7 cellular contexts compared by ENCODE assay signal in the genomic region with DNA sequence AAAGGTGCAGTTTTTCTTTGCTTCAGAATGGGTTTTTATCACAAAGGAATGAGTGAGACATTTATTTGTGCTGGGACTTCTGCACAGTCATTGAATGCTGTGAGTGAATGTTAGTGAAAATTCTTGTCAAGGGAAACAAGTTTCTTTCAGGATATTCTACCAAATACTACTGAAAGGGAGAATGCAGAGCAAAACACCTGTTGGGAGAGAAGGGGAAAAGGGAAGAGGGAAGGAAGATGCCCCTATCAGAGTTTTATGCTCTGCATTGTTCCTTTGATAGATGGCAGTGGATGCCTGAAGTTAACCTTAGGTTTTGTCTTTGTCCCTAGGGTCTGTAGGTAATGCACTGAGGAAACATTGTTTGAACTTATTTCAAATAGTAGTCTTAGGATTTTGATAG.
DNase-seq lines count a peak whose midpoint lies in the region; ATAC-seq lines count a peak whose summit lies in the region.
"Had no signal": no experiment of that assay in that cellular context is flagged by ENCODE, and none has a peak within 500 bp of the region (broad histone marks: within the 10 kb centered on the region; RNA-seq: fewer than 3 reads in every experiment).

No MANE protein-coding gene starts in this region.

- intact Hi-C loops in dendritic cell treated with granulocyte-macrophage colony-stimulating factor and Interleukin-4, amounts not matched to agents 40 ng/mL and 50 ng/mL, for 4 days (cut with micrococcal nuclease) = loop anchor here (5.0 kb wide), 1 partner anchor 45 kb away; the partner anchor contains the start of gene DHRS11

- no peak for ATAC-seq in stimulated activated naive B cell treated with anti-CD40 and anti-IgM and Interleukin-4, amounts not matched to agents 10 μg/mL and 1 μg/mL and 100 μg/mL, for 72 hours (replicated peaks)

- peaks cover 65% of the 10 kb centered on the region for H3K4me1 Mint-ChIP-seq in activated T-cell treated with anti-CD3 and anti-CD28 coated beads, Interleukin-2, amount 50 U/mL, for 24 hours (ENCODE audit: low read depth)
- H3K4me1 Mint-ChIP-seq in dendritic cell treated with granulocyte-macrophage colony-stimulating factor and Interleukin-4, amounts not matched to agents 40 ng/mL and 50 ng/mL, for 4 days (ENCODE audit: low read depth) = peaks cover 29% of the 10 kb centered on the region
- peaks cover 14 to 35% of the 10 kb centered on the region in 2 donors for H3K4me1 Mint-ChIP-seq in stimulated activated naive B cell treated with anti-CD40 and anti-IgM and Interleukin-4, amounts not matched to agents 10 μg/mL and 1 μg/mL and 100 μg/mL, for 72 hours

- DNase-seq in activated T-cell treated with anti-CD3 and anti-CD28 coated beads, Interleukin-2, amount 50 U/mL, for 24 hours = no peak
- no peak for DNase-seq in activated T-cell treated with anti-CD3 and anti-CD28 coated beads, Interleukin-2, amount 50 U/mL, for 48 hours
- DNase-seq in stimulated activated naive B cell treated with anti-CD40 and anti-IgM and Interleukin-4, amounts not matched to agents 10 μg/mL and 1 μg/mL and 100 μg/mL, for 72 hours = no peak
- DNase-seq in NCI-H524 (lab: John Stamatoyannopoulos, UW) (no peak), kidney tubule cell (ENCODE audit: low spot score) (no peak)
- DNase-seq: NCI-H526 treated with DMSO at 0.1 percent for 48 hours had no signal

- peak overlapping the region; percentile 95 for H3K27ac Mint-ChIP-seq in activated T-cell treated with anti-CD3 and anti-CD28 coated beads, Interleukin-2, amount 50 U/mL, for 24 hours
- no peak overlapping the region for H3K27ac Mint-ChIP-seq in dendritic cell treated with granulocyte-macrophage colony-stimulating factor and Interleukin-4, amounts not matched to agents 40 ng/mL and 50 ng/mL, for 4 days
- H3K27ac Mint-ChIP-seq in stimulated activated naive B cell treated with anti-CD40 and anti-IgM and Interleukin-4, amounts not matched to agents 10 μg/mL and 1 μg/mL and 100 μg/mL, for 72 hours = peak overlapping the region; percentile 86

- H3K4me3 Mint-ChIP-seq in activated T-cell treated with anti-CD3 and anti-CD28 coated beads, Interleukin-2, amount 50 U/mL, for 24 hours = peak overlapping the region; percentile 96
- H3K4me3 Mint-ChIP-seq in dendritic cell treated with granulocyte-macrophage colony-stimulating factor and Interleukin-4, amounts not matched to agents 40 ng/mL and 50 ng/mL, for 4 days = peak overlapping the region; percentile 17
- peak overlapping the region; percentile 35 to 42 for H3K4me3 Mint-ChIP-seq in stimulated activated naive B cell treated with anti-CD40 and anti-IgM and Interleukin-4, amounts not matched to agents 10 μg/mL and 1 μg/mL and 100 μg/mL, for 72 hours

- peaks cover 69% of the 10 kb centered on the region for H3K36me3 Mint-ChIP-seq in activated T-cell treated with anti-CD3 and anti-CD28 coated beads, Interleukin-2, amount 50 U/mL, for 24 hours (ENCODE audit: low read depth)
- H3K36me3 Mint-ChIP-seq in dendritic cell treated with granulocyte-macrophage colony-stimulating factor and Interleukin-4, amounts not matched to agents 40 ng/mL and 50 ng/mL, for 4 days (ENCODE audit: low read depth) = peaks cover 54% of the 10 kb centered on the region
- H3K36me3 Mint-ChIP-seq in stimulated activated naive B cell treated with anti-CD40 and anti-IgM and Interleukin-4, amounts not matched to agents 10 μg/mL and 1 μg/mL and 100 μg/mL, for 72 hours = peaks cover 18 to 30% of the 10 kb centered on the region in 2 donors

- H3K27me3 Mint-ChIP-seq in activated T-cell treated with anti-CD3 and anti-CD28 coated beads, Interleukin-2, amount 50 U/mL, for 24 hours = no peaks in the 10 kb centered on the region
- H3K27me3 Mint-ChIP-seq in dendritic cell treated with granulocyte-macrophage colony-stimulating factor and Interleukin-4, amounts not matched to agents 40 ng/mL and 50 ng/mL, for 4 days = no peaks in the 10 kb centered on the region
- H3K27me3 Mint-ChIP-seq in stimulated activated naive B cell treated with anti-CD40 and anti-IgM and Interleukin-4, amounts not matched to agents 10 μg/mL and 1 μg/mL and 100 μg/mL, for 72 hours = no peaks in the 10 kb centered on the region

- H3K9me3 Mint-ChIP-seq in activated T-cell treated with anti-CD3 and anti-CD28 coated beads, Interleukin-2, amount 50 U/mL, for 24 hours = no peaks in the 10 kb centered on the region
- H3K9me3 Mint-ChIP-seq in dendritic cell treated with granulocyte-macrophage colony-stimulating factor and Interleukin-4, amounts not matched to agents 40 ng/mL and 50 ng/mL, for 4 days = no peaks in the 10 kb centered on the region
- H3K9me3 Mint-ChIP-seq in stimulated activated naive B cell treated with anti-CD40 and anti-IgM and Interleukin-4, amounts not matched to agents 10 μg/mL and 1 μg/mL and 100 μg/mL, for 72 hours = no peaks in the 10 kb centered on the region

Comparison
In these comparisons a context has a peak if more than half of its experiments do, and no peak if none do; other contexts are left out.
1. H3K4me3 Mint-ChIP-seq: peak in every context shown above with its lines; median percentile 96 in activated T-cell treated with anti-CD3 and anti-CD28 coated beads, Interleukin-2, amount 50 U/mL, for 24 hours; 38 in stimulated activated naive B cell treated with anti-CD40 and anti-IgM and Interleukin-4, amounts not matched to agents 10 μg/mL and 1 μg/mL and 100 μg/mL, for 72 hours; 17 in dendritic cell treated with granulocyte-macrophage colony-stimulating factor and Interleukin-4, amounts not matched to agents 40 ng/mL and 50 ng/mL, for 4 days.